Comparison of ENCODE assay signal across 8 cellular contexts in genomic region chr22:18055619-18056160, GRCh38. TPM values are rescaled to one million over a fixed set of nuclear protein-coding genes. Genes with fewer than 3 reads are reported as not detected.
DNase-seq lines count a peak whose midpoint lies in the region; ATAC-seq and FAIRE-seq lines count a peak whose summit lies in the region.

No MANE protein-coding gene starts in this region.

- H3K9me2 ChIP-seq in GM23248 (ENCODE audit: insufficient read depth), result no peaks in the 10 kb centered on the region

- no peaks in the 10 kb centered on the region for H4K20me1 ChIP-seq in GM23248 (ENCODE audit: insufficient read depth)

- H3K27ac ChIP-seq in GM23248 (peak overlapping the region; percentile 88), layer of hippocampus (ENCODE audit: low read depth, low read length) (peak overlapping the region; percentile 94), small intestine (ENCODE audit: low read depth in 1 of 2, low read length in 1 of 2) (peak overlapping the region; percentile 58 to 79)

- 54 to 56% methylated on average over 7 of the region's 7 CpGs for WGBS in GM23248 (ENCODE audit: low coverage in 1 of 2, low lambda C conversion rate in 2 of 2, missing lambda C conversion rate in 2 of 2), 2 experiments
- 59 to 73% (median 69%) methylated on average over 7 of the region's 7 CpGs for WGBS in small intestine, 3 donors

- DNase-seq in GM23248 (no peak), T-helper 17 cell (no peak), small intestine (no peak), ureter (ENCODE audit: low spot score) (no peak), DMS114 treated with DMSO at 0.1 percent for 48 hours (lab: John Stamatoyannopoulos, UW; ENCODE audit: unreplicated experiment) (no peak)
- DNase-seq in activated naive CD8-positive, alpha-beta T cell treated with anti-CD3 and anti-CD28 coated beads, Interleukin-2, amount 50 U/mL, for 24 hours, result no peak

- ATAC-seq in T-helper 17 cell (no peak), GM18498 (IDR thresholded peaks at IDR 0.05; ENCODE audit: unreplicated experiment) (no peak)
- no peak for ATAC-seq in activated naive CD8-positive, alpha-beta T cell treated with anti-CD3 and anti-CD28 coated beads, Interleukin-2, amount 50 U/mL, for 24 hours

- peaks cover 32% of the 10 kb centered on the region for H3K4me1 ChIP-seq in GM23248 (ENCODE audit: insufficient read depth)
- peaks cover 0 to 4% of the 10 kb centered on the region in 2 donors for H3K4me1 ChIP-seq in small intestine (ENCODE audit: control insufficient read depth in 2 of 2, insufficient read depth in 1 of 2, low read depth in 1 of 2, low read length in 1 of 2)

- H3K36me3 ChIP-seq in GM23248 (ENCODE audit: low read depth) (no peaks in the 10 kb centered on the region), small intestine (ENCODE audit: control insufficient read depth in 2 of 2, insufficient read depth in 2 of 2, low read length in 2 of 2) (no peaks in the 10 kb centered on the region)

- peak overlapping the region; percentile 54 for H3K27ac Mint-ChIP-seq in T-helper 17 cell
- no peak overlapping the region for H3K27ac Mint-ChIP-seq in activated naive CD8-positive, alpha-beta T cell treated with anti-CD3 and anti-CD28 coated beads, Interleukin-2, amount 50 U/mL, for 24 hours

- peaks cover 2% of the 10 kb centered on the region for H3K36me3 Mint-ChIP-seq in T-helper 17 cell (ENCODE audit: low read depth)
- H3K36me3 Mint-ChIP-seq in activated naive CD8-positive, alpha-beta T cell treated with anti-CD3 and anti-CD28 coated beads, Interleukin-2, amount 50 U/mL, for 24 hours (ENCODE audit: low read depth), result no peaks in the 10 kb centered on the region

- H3K27me3 Mint-ChIP-seq in T-helper 17 cell, result peaks cover 28% of the 10 kb centered on the region
- H3K27me3 Mint-ChIP-seq in activated naive CD8-positive, alpha-beta T cell treated with anti-CD3 and anti-CD28 coated beads, Interleukin-2, amount 50 U/mL, for 24 hours, result peaks cover 3% of the 10 kb centered on the region

- H3K4me3 Mint-ChIP-seq in T-helper 17 cell, result no peak overlapping the region
- H3K4me3 Mint-ChIP-seq in activated naive CD8-positive, alpha-beta T cell treated with anti-CD3 and anti-CD28 coated beads, Interleukin-2, amount 50 U/mL, for 24 hours, result no peak overlapping the region

- peaks cover 6% of the 10 kb centered on the region for H3K4me1 Mint-ChIP-seq in T-helper 17 cell
- H3K4me1 Mint-ChIP-seq in activated naive CD8-positive, alpha-beta T cell treated with anti-CD3 and anti-CD28 coated beads, Interleukin-2, amount 50 U/mL, for 24 hours, result peaks cover 13% of the 10 kb centered on the region

- peak overlapping the region; percentile 59 for H3K9ac ChIP-seq in GM23248

- peaks cover 30% of the 10 kb centered on the region for H3F3A ChIP-seq in GM23248 (ENCODE audit: insufficient read depth)

- FAIRE-seq in small intestine (lab: Jason Lieb, UNC), result no peak

- in situ Hi-C loops in GM23248 (cut with MboI), result no loop called here

- H3K9me3 ChIP-seq in GM23248 (ENCODE audit: low read depth) (no peaks in the 10 kb centered on the region), T-helper 17 cell (ENCODE audit: control insufficient read depth, low read length, poor library complexity, severe bottlenecking) (no peaks in the 10 kb centered on the region), small intestine (ENCODE audit: control insufficient read depth, low read depth) (no peaks in the 10 kb centered on the region)

- peak overlapping the region; percentile 73 for H2AFZ ChIP-seq in GM23248

- H3K9me3 Mint-ChIP-seq in activated naive CD8-positive, alpha-beta T cell treated with anti-CD3 and anti-CD28 coated beads, Interleukin-2, amount 50 U/mL, for 24 hours, result no peaks in the 10 kb centered on the region

- H3K4me2 ChIP-seq in GM23248 (ENCODE audit: unreplicated experiment), result peak overlapping the region; percentile 44

- H3K4me3 ChIP-seq in GM23248 (no peak overlapping the region), small intestine (ENCODE audit: low read depth in 1 of 2, low read length in 2 of 2) (no peak overlapping the region)

- H3K27me3 ChIP-seq in GM23248 (replicated peaks; ENCODE audit: insufficient read depth), result no peaks in the 10 kb centered on the region
- no peaks in the 10 kb centered on the region for H3K27me3 ChIP-seq in layer of hippocampus (ENCODE audit: control insufficient read depth, insufficient read depth, low read length)
- H3K27me3 ChIP-seq in small intestine (ENCODE audit: control insufficient read depth in 2 of 2, insufficient read depth in 2 of 2, low read length in 2 of 2), result no peaks in the 10 kb centered on the region

- H3K79me2 ChIP-seq in GM23248 (ENCODE audit: insufficient read depth), result no peaks in the 10 kb centered on the region

RNA-seq across cellular contexts. Expression of gene PEX26, which starts 22.1 kb away (rescaled TPM):
- total RNA-seq in GM23248 (2014; rRNA removed; shearing (Covaris generic)), result 32.2 and 34.1 TPM in 2 replicates
- polyA plus RNA-seq in GM23248 (2016; fragmentation: Nextera tagmentation; extraction: Ambion mirVana) (4.0 and 4.7 TPM in 2 replicates), small intestine (10 to 100 TPM; 23.2 to 48.0 (median 28.0) TPM)
- total RNA-seq in T-helper 17 cell (10 to 100 TPM; 28.4 to 37.3 TPM), ureter (43.7 TPM)

RNA-seq across cellular contexts. Expression of gene MICAL3, which starts 31.3 kb away (rescaled TPM):
- total RNA-seq in GM23248 (2014; rRNA removed; shearing (Covaris generic)), result 25.1 and 33.9 TPM in 2 replicates
- 6.1 and 6.6 TPM in 2 replicates for polyA plus RNA-seq in GM23248 (2016; fragmentation: Nextera tagmentation; extraction: Ambion mirVana)
- total RNA-seq in T-helper 17 cell, result 10 to 100 TPM; 28.9 to 37.0 TPM
- polyA plus RNA-seq in small intestine, result 10 to 100 TPM in 1 of 3 donors, 1 to 10 TPM in 2; 3.2 to 15.3 (median 4.7) TPM
- total RNA-seq in ureter, result 67.1 TPM

RNA-seq across cellular contexts. Expression of gene TUBA8, which starts 54.9 kb away (rescaled TPM):
- 0.32 TPM in 1 of 2 replicates, not detected in the other for total RNA-seq in GM23248 (2014; rRNA removed; shearing (Covaris generic))
- polyA plus RNA-seq in GM23248 (2016; fragmentation: Nextera tagmentation; extraction: Ambion mirVana) (0.13 TPM in 1 of 2 replicates, not detected in the other), small intestine (1 to 10 TPM; 4.4 to 5.8 (median 4.6) TPM)
- total RNA-seq in T-helper 17 cell (10 to 100 TPM in 1 of 2 donors, 1 to 10 TPM in 1; 2.3 to 27.0 TPM), ureter (2.6 TPM)
